In genomic region chr3:48918388-48919214, GRCh38 we compare ENCODE assay signal across 8 cellular contexts. TPM values are rescaled to one million over a fixed set of nuclear protein-coding genes. Genes with fewer than 3 reads are reported as not detected.
DNase-seq lines count a peak whose midpoint lies in the region; ATAC-seq and TF ChIP-seq lines count a peak whose summit lies in the region.

Gene ARIH2, plus strand, starts transcription at chr3:48918842. Its CDS starts 8,717 bp downstream, at chr3:48927559.

- H3K27ac ChIP-seq in SK-N-MC: peak within 1 kb of the TSS; percentile 78
- H3K27ac ChIP-seq in testis: peak within 1 kb of the TSS; percentile 84 to 97

- H3K9me3 ChIP-seq in SK-N-MC (ENCODE audit: low read depth, low read length): no peaks in the 10 kb centered on the region
- H3K9me3 ChIP-seq in testis: no peaks in the 10 kb centered on the region

- H3K9ac ChIP-seq in SK-N-MC (ENCODE audit: insufficient read length): peak within 1 kb of the TSS; percentile 85

- peaks cover 5% of the 10 kb centered on the region for H3K4me1 ChIP-seq in testis

- intact Hi-C loops in testis (cut with DNase I; ENCODE audit: low total_unique reads): no loop called here

- ATAC-seq in omental fat pad (ENCODE audit: low FRiP score): peak; percentile 96

- peak; percentile 78 for DNase-seq in GF-D8 (lab: John Stamatoyannopoulos, UW)
- DNase-seq in H7: peak; percentile 98
- peak; percentile 90 for DNase-seq in M059J (ENCODE audit: low read depth)
- DNase-seq in SK-N-MC (ENCODE audit: low read depth, low spot score): no peak
- peak; percentile 87 for DNase-seq in activated naive CD4-positive, alpha-beta T cell treated with anti-CD3 and anti-CD28 coated beads, Interleukin-2, amount 50 U/mL, for 16 hours
- DNase-seq in globus pallidus (ENCODE audit: low spot score): peak; percentile 92
- peak; percentile 71 for DNase-seq in omental fat pad (ENCODE audit: low spot score)
- peak; percentile 95 for DNase-seq in testis

- H3K4me3 ChIP-seq in H7 (ENCODE audit: insufficient read depth, low read depth, low read length) (peak within 1 kb of the TSS; percentile 94), SK-N-MC (peak within 1 kb of the TSS; percentile 88), testis (peak within 1 kb of the TSS; percentile 83 to 91)

- TF ChIP-seq CTCF in omental fat pad (IDR thresholded peaks at IDR 0.05) (no peak), testis (IDR thresholded peaks at IDR 0.05) (peak; percentile 0 to 15 (median 15))

- 0 to 1% methylated on average over 28 to 69 of the region's 97 CpGs for WGBS in testis, 2 donors

- H3K36me3 ChIP-seq in H7 (replicated peaks; ENCODE audit: control insufficient read depth, insufficient read depth, low read length) (peaks cover 3% of the 10 kb centered on the region), SK-N-MC (ENCODE audit: insufficient read depth, low read length) (no peaks in the 10 kb centered on the region), testis (ENCODE audit: low read depth, missing control alignments) (no peaks in the 10 kb centered on the region)

- H3K27me3 ChIP-seq in H7 (ENCODE audit: control insufficient read depth, insufficient read depth, low read length) (no peaks in the 10 kb centered on the region), testis (no peaks in the 10 kb centered on the region)

- TF ChIP-seq POLR2A in testis (IDR thresholded peaks at IDR 0.05): no peak

RNA-seq across cellular contexts. Expression of gene ARIH2, which starts in this region (rescaled TPM):
- 120 and 125 TPM in 2 replicates for total RNA-seq in H7 (2014; rRNA removed; shearing (Covaris generic))
- total RNA-seq in M059J (2014; rRNA removed; shearing (Covaris generic)): 88.4 and 94.3 TPM in 2 replicates
- total RNA-seq in omental fat pad: 100 to 1,000 TPM in 2 of 4 donors, 10 to 100 TPM in 2; 80.4 to 122 (median 97.8) TPM
- total RNA-seq in testis: 100 to 1,000 TPM; 127 to 157 TPM
- 106 TPM for polyA plus RNA-seq in testis (ENCODE audit: insufficient read depth, low read depth, low replicate concordance)

Comparison
In these comparisons a context has a peak if more than half of its experiments do, and no peak if none do; other contexts are left out.
1. CTCF ChIP-seq: peak in testis (3 of 3); none in omental fat pad (0 of 3).
2. Peak in every context shown above with its lines, with median percentiles within 50 percentile points of each other: H3K4me3 ChIP-seq.